5 cellular contexts compared by ENCODE assay signal in the genomic region with DNA sequence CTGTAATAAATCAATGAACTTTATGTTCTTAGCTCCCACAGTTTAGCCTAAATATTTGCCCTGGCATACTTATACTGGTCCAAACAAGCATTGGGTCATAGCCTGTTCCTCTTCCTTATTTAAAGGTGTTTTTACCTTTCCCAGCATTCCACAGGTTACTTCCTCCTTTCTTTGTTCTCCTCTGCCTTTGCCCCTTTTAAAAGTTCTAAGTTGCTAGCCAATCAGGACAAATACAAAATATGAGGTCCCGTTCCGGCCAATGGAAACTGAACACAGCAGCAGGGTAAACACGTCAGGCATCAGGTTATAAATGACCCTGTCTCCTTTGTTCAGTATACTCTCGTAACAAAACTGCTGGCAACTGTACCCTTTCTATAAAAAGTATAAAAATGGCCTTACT. TPM values are rescaled to one million over a fixed set of nuclear protein-coding genes. Genes with fewer than 3 reads are reported as not detected.
DNase-seq lines count a peak whose midpoint lies in the region; ATAC-seq, FAIRE-seq and TF ChIP-seq lines count a peak whose summit lies in the region.
"Not testable (repeated sequence)": the region's sequence is repeated elsewhere in the genome, so short reads cannot be mapped to it uniquely, and the experiment has no call there.

No MANE protein-coding gene starts in this region.

- H3K27me3 Mint-ChIP-seq in activated T-cell treated with anti-CD3 and anti-CD28 coated beads, Interleukin-2, amount 50 U/mL, for 72 hours (ENCODE audit: low read depth), result peaks cover 36% of the 10 kb centered on the region
- H3K27me3 Mint-ChIP-seq in activated naive CD4-positive, alpha-beta T cell treated with anti-CD3 and anti-CD28 coated beads, Interleukin-2, amount 50 U/mL, for 24 hours, result not testable (repeated sequence)

- H3K36me3 Mint-ChIP-seq in activated T-cell treated with anti-CD3 and anti-CD28 coated beads, Interleukin-2, amount 50 U/mL, for 72 hours (ENCODE audit: insufficient read depth in 2 of 2); activated naive CD4-positive, alpha-beta T cell treated with anti-CD3 and anti-CD28 coated beads, Interleukin-2, amount 50 U/mL, for 24 hours: not testable (repeated sequence)

- peak overlapping the region; percentile 77 for H3K27ac Mint-ChIP-seq in activated T-cell treated with anti-CD3 and anti-CD28 coated beads, Interleukin-2, amount 50 U/mL, for 72 hours
- peak overlapping the region; percentile 23 for H3K27ac Mint-ChIP-seq in activated naive CD4-positive, alpha-beta T cell treated with anti-CD3 and anti-CD28 coated beads, Interleukin-2, amount 50 U/mL, for 24 hours

- H3K4me3 Mint-ChIP-seq in activated T-cell treated with anti-CD3 and anti-CD28 coated beads, Interleukin-2, amount 50 U/mL, for 72 hours; activated naive CD4-positive, alpha-beta T cell treated with anti-CD3 and anti-CD28 coated beads, Interleukin-2, amount 50 U/mL, for 24 hours: not testable (repeated sequence)

- not testable (repeated sequence) for TF ChIP-seq CTCF in C4-2B (conservative IDR thresholded peaks at IDR 0.05); prostate gland (IDR thresholded peaks at IDR 0.05)

- peak; percentile 66 for FAIRE-seq in urothelium cell line (lab: Jason Lieb, UNC)

- not testable (repeated sequence) for ATAC-seq in activated T-cell treated with anti-CD3 and anti-CD28 coated beads, Interleukin-2, amount 50 U/mL, for 72 hours (replicated peaks in 1 of 2)

- not testable (repeated sequence) for H3K4me1 Mint-ChIP-seq in activated T-cell treated with anti-CD3 and anti-CD28 coated beads, Interleukin-2, amount 50 U/mL, for 72 hours (ENCODE audit: low read depth); activated naive CD4-positive, alpha-beta T cell treated with anti-CD3 and anti-CD28 coated beads, Interleukin-2, amount 50 U/mL, for 24 hours

- H3K27ac ChIP-seq in C4-2B (0 out of 2 replicates have a peak overlapping the region, but pooled peaks have one; percentile 6), prostate gland (peak overlapping the region; percentile 42 to 60)

- not testable (repeated sequence) for H3K27me3 ChIP-seq in prostate gland (replicated peaks; ENCODE audit: insufficient read depth)

- not testable (repeated sequence) for H3K4me3 ChIP-seq in prostate gland

- intact Hi-C loops in prostate gland (cut with DNase I), result not testable (repeated sequence)

- H3K4me1 ChIP-seq in prostate gland (replicated peaks), result not testable (repeated sequence)

- 21% methylated on average over 4 of the region's 4 CpGs for WGBS in prostate gland

- not testable (repeated sequence) for H3K9me3 ChIP-seq in prostate gland

- not testable (repeated sequence) for H3K36me3 ChIP-seq in prostate gland

- not testable (repeated sequence) for H3K9me3 Mint-ChIP-seq in activated T-cell treated with anti-CD3 and anti-CD28 coated beads, Interleukin-2, amount 50 U/mL, for 72 hours; activated naive CD4-positive, alpha-beta T cell treated with anti-CD3 and anti-CD28 coated beads, Interleukin-2, amount 50 U/mL, for 24 hours

- not testable (repeated sequence) for TF ChIP-seq POLR2A in prostate gland (IDR thresholded peaks at IDR 0.05)

- not testable (repeated sequence) for DNase-seq in activated T-cell treated with anti-CD3 and anti-CD28 coated beads, Interleukin-2, amount 50 U/mL, for 72 hours; urothelium cell line (ENCODE audit: low spot score)
- peak; percentile 57 for DNase-seq in prostate gland (ENCODE audit: low spot score)

RNA-seq across cellular contexts. Expression of gene HMGXB4, which starts 12.8 kb away (rescaled TPM):
- 10 to 100 TPM; 39.3 to 43.5 TPM for total RNA-seq in activated T-cell treated with anti-CD3 and anti-CD28 coated beads, Interleukin-2, amount 50 U/mL, for 72 hours
- 10 to 100 TPM; 15.0 to 36.5 TPM for total RNA-seq in prostate gland

RNA-seq across cellular contexts. Expression of gene TOM1, which starts 55.2 kb away (rescaled TPM):
- total RNA-seq in activated T-cell treated with anti-CD3 and anti-CD28 coated beads, Interleukin-2, amount 50 U/mL, for 72 hours, result 10 to 100 TPM; 38.4 to 40.4 TPM
- total RNA-seq in prostate gland, result 10 to 100 TPM; 65.6 to 68.6 TPM
